In the genomic region with DNA sequence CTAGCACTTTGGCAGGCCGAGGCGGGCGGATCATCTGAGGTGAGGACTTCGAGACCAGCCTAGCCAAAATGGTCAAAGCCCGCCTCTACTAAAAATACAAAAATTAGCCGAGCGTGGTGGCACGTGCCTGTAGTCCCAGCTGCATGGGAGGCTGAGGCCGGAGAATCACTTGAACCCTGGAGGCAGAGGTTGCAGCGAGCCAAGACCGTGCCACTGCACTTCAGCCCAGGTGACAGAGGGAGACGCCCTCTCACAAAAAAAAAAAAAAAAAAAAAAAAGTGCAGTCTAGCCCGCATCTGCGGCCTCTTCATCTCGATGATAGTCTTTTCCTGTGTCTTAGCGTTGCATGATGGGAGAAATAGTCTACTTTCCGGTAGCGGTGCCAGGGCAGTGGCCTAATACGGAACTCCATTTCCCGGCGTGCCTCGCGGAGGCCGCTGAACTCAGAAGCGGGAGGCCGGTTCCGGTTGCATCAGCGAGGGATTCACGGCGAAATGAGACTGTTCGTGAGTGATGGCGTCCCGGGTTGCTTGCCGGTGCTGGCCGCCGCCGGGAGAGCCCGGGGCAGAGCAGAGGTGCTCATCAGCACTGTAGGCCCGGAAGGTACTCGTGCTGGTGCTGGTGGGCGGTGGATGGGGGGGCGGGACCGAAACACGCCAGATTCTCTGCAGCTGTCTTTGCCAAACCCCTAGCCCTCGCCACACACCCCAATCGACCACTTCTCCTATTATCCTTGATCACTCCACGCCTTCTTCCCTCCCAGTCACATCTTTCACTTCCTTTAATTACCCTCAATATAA, we compare ENCODE assay signal across 8 cellular contexts. TPM values are rescaled to one million over a fixed set of nuclear protein-coding genes. Genes with fewer than 3 reads are reported as not detected.
DNase-seq lines count a peak whose midpoint lies in the region; ATAC-seq and TF ChIP-seq lines count a peak whose summit lies in the region.

A gene (plus strand): TSS at position 472 of the 800 bp plus-strand sequence. CDS start 23 bp downstream, at position 495.

- peak within 1 kb of the TSS; percentile 17; the same call in 1 of the 2 replicates for H2BK20ac ChIP-seq in IMR-90 (ENCODE audit: low read depth, low read length)

- peak within 1 kb of the TSS; percentile 97 for H2AFZ ChIP-seq in IMR-90 (replicated peaks; ENCODE audit: low read length, poor library complexity)
- H2AFZ ChIP-seq in OCI-LY7 (ENCODE audit: low read length): peak within 1 kb of the TSS; percentile 37; the same call in 1 of the 2 replicates

- H3K36me3 ChIP-seq in IMR-90 (ENCODE audit: control insufficient read depth, insufficient read depth, low read length) (peaks cover 27% of the 10 kb centered on the region), OCI-LY7 (ENCODE audit: insufficient read depth, low read length) (peaks cover 48% of the 10 kb centered on the region)

- H4K8ac ChIP-seq in IMR-90 (ENCODE audit: low read depth in 2 of 2, low read length in 2 of 2): peak within 1 kb of the TSS; percentile 93 to 95

- H3K4me2 ChIP-seq in IMR-90 (ENCODE audit: low read depth, low read length): peak within 1 kb of the TSS; percentile 88
- H3K4me2 ChIP-seq in OCI-LY7 (ENCODE audit: low read length): peak within 1 kb of the TSS; percentile 86

- BruUV-seq in IMR-90 (replicated peaks; lab: Mats Ljungman, UMichigan) (no TSS peak), OCI-LY7 (replicated peaks; lab: Mats Ljungman, UMichigan) (TSS peak; percentile 82)

- H3K79me2 ChIP-seq in OCI-LY7 (ENCODE audit: insufficient read depth, low read depth, low read length): peaks cover 37% of the 10 kb centered on the region

- H3K4me1 ChIP-seq in IMR-90 (ENCODE audit: control insufficient read depth, insufficient read depth, low read length) (peaks cover 8% of the 10 kb centered on the region), OCI-LY7 (ENCODE audit: insufficient read depth, low read length, poor library complexity, severe bottlenecking) (peaks cover 26% of the 10 kb centered on the region)

- peak within 1 kb of the TSS; percentile 95 for H3K14ac ChIP-seq in IMR-90 (replicated peaks; ENCODE audit: low read depth, low read length)

- H2AK9ac ChIP-seq in IMR-90 (replicated peaks; ENCODE audit: low read depth, low read length, poor library complexity): peak within 1 kb of the TSS; percentile 100

- H4K20me1 ChIP-seq in IMR-90 (ENCODE audit: insufficient read depth, low read length): peaks cover 20% of the 10 kb centered on the region; the same call in 1 of the 2 replicates
- no peaks in the 10 kb centered on the region; the same call in 1 of the 2 replicates for H4K20me1 ChIP-seq in OCI-LY7 (ENCODE audit: insufficient read depth, low read length)

- POLR2A ChIA-PET in IMR-90 (lab: Charles Lee; ENCODE audit: unreplicated experiment) (no interaction called here), OCI-LY7 (lab: Charles Lee) (interaction anchor here (0.6 to 1.0 kb wide), 2 partner anchors 11 to 213 kb away, joined by 4 to 8 read pairs; no protein-coding TSS in a partner anchor)

- WGBS in IMR-90 (ENCODE audit: extremely low coverage in 2 of 2, insufficient read length in 1 of 2), 2 experiments: 10 to 100% methylated on average over 1 to 10 of the region's 47 CpGs

- peak within 1 kb of the TSS; percentile 95 for H3K4ac ChIP-seq in IMR-90 (ENCODE audit: low read depth, low read length)

- H3K9me1 ChIP-seq in IMR-90 (ENCODE audit: insufficient read depth, low read length): peaks cover 15% of the 10 kb centered on the region

- peak within 1 kb of the TSS; percentile 88 for H2BK5ac ChIP-seq in IMR-90 (ENCODE audit: low read depth, low read length, poor library complexity, severe bottlenecking)

- peak within 1 kb of the TSS; percentile 48 for H2BK120ac ChIP-seq in IMR-90 (ENCODE audit: low read depth, low read length)

- H3K79me1 ChIP-seq in IMR-90 (ENCODE audit: low read depth in 1 of 2, low read length in 2 of 2): peaks cover 30 to 48% of the 10 kb centered on the region in 2 experiments

- H3K4me3 ChIP-seq in IMR-90 (ENCODE audit: insufficient read depth, low read depth, low read length) (peak within 1 kb of the TSS; percentile 89), OCI-LY7 (ENCODE audit: low read depth, low read length, poor library complexity, severe bottlenecking) (peak within 1 kb of the TSS; percentile 98)

- H2BK15ac ChIP-seq in IMR-90 (ENCODE audit: low read depth, low read length): peak within 1 kb of the TSS; percentile 28; the same call in 1 of the 3 replicates

- peak within 1 kb of the TSS; percentile 96 for H2AK5ac ChIP-seq in IMR-90 (ENCODE audit: low read depth, low read length)

- dilution Hi-C loops in IMR-90 (cut with HindIII; ENCODE audit: low sequenced_read_pairs, unreplicated experiment): no loop called here

- TF ChIP-seq CTCF in IMR-90 (conservative IDR thresholded peaks at IDR 0.05; ENCODE audit: low read depth, low read length) (no peak; the same call in 1 of the 2 replicates), OCI-LY7 (conservative IDR thresholded peaks at IDR 0.05; ENCODE audit: low read length) (peak; percentile 62)

- H4K91ac ChIP-seq in IMR-90 (ENCODE audit: insufficient read depth, low read depth, low read length): peak within 1 kb of the TSS; percentile 90

- ATAC-seq in GM21528 (IDR thresholded peaks at IDR 0.05; ENCODE audit: low FRiP score, unreplicated experiment) (peak; percentile 94), IMR-90 (ENCODE audit: low read depth) (peak; percentile 93)

- H3K9ac ChIP-seq in IMR-90 (ENCODE audit: low read depth, low read length): peak within 1 kb of the TSS; percentile 99

- H3K18ac ChIP-seq in IMR-90 (ENCODE audit: low read depth, low read length): peak within 1 kb of the TSS; percentile 62; the same call in 1 of the 2 replicates

- H3K23ac ChIP-seq in IMR-90 (ENCODE audit: low read depth, low read length): peak within 1 kb of the TSS; percentile 99

- no peak for TF ChIP-seq RAD21 in IMR-90 (IDR thresholded peaks at IDR 0.05; ENCODE audit: low read length)

- H4K5ac ChIP-seq in IMR-90 (ENCODE audit: low read depth, low read length): peak within 1 kb of the TSS; percentile 96

- intact Hi-C loops in IMR-90 (cut with micrococcal nuclease) (no loop called here), OCI-LY7 (cut with micrococcal nuclease; ENCODE audit: unreplicated experiment) (loop anchor here (1.0 kb wide), 1 partner anchor 33 kb away; a partner anchor contains a TSS)

- CTCF ChIA-PET in IMR-90 (lab: Yijun Ruan, JAX) (no interaction called here), OCI-LY7 (lab: Charles Lee; ENCODE audit: unreplicated experiment) (interaction anchor here (0.9 kb wide), 1 partner anchor 11 kb away, joined by 3 read pairs; no protein-coding TSS in a partner anchor)

- in situ Hi-C loops in IMR-90 (cut with MboI; ENCODE audit: low sequenced_read_pairs): no loop called here

- H3K27ac ChIP-seq in IMR-90 (ENCODE audit: insufficient read depth, low read length): peak within 1 kb of the TSS; percentile 96
- H3K27ac ChIP-seq in OCI-LY7 (ENCODE audit: low read depth, low read length, poor library complexity, severe bottlenecking): peak within 1 kb of the TSS; percentile 65

- DNase-seq in DMS153 (lab: John Stamatoyannopoulos, UW): peak; percentile 97
- peak; percentile 96 for DNase-seq in IMR-90
- peak; percentile 99 for DNase-seq in OCI-LY7 (ENCODE audit: low spot score)
- peak; percentile 80 for DNase-seq in activated T-cell treated with anti-CD3 and anti-CD28 coated beads for 1 hour (ENCODE audit: low read depth)
- DNase-seq in epidermal melanocyte (ENCODE audit: insufficient read length, low spot score): peak; percentile 91
- peak; percentile 98 for DNase-seq in middle frontal gyrus (ENCODE audit: extremely low spot score, low spot score)
- peak; percentile 83 to 87 for DNase-seq in stimulated activated CD8-positive, alpha-beta memory T cell treated with anti-CD3 and anti-CD28 coated beads, Interleukin-2, amount 100 ng/mL, for 48 hours (ENCODE audit: low read depth in 2 of 2)

- H3K9me3 ChIP-seq in IMR-90 (ENCODE audit: control insufficient read depth, insufficient read depth, low read length) (no peaks in the 10 kb centered on the region), OCI-LY7 (ENCODE audit: low read length) (no peaks in the 10 kb centered on the region)

- no peaks in the 10 kb centered on the region for H3K27me3 ChIP-seq in IMR-90 (ENCODE audit: control insufficient read depth, insufficient read depth, low read length)

- peak; percentile 80 for TF ChIP-seq POLR2A in IMR-90 (IDR thresholded peaks at IDR 0.05; ENCODE audit: low read depth, low read length)

- peak within 1 kb of the TSS; percentile 92 for H3K56ac ChIP-seq in IMR-90 (ENCODE audit: extremely low read depth, insufficient read depth, low read length)

- H3K9me2 ChIP-seq in OCI-LY7 (ENCODE audit: insufficient read depth, low read length): no peaks in the 10 kb centered on the region

TF ChIP-seq in IMR-90, 13 proteins besides CTCF, POLR2A, EP300 and RAD21:
- TF ChIP-seq NFE2L2 (IDR thresholded peaks at IDR 0.05; ENCODE audit: low read depth, low read length): no peak
- TF ChIP-seq MAZ (IDR thresholded peaks at IDR 0.05; ENCODE audit: borderline replicate concordance, low read depth, low read length): 0 out of 2 replicates have a peak, but pooled peaks have one; percentile 37
- peak; percentile 79; the same call in 1 of the 2 replicates for TF ChIP-seq MXI1 (IDR thresholded peaks at IDR 0.05; ENCODE audit: borderline replicate concordance, low read depth, low read length)
- peak; percentile 96 for TF ChIP-seq CEBPB (IDR thresholded peaks at IDR 0.05; ENCODE audit: low read depth, low read length)
- no peak for TF ChIP-seq SMC3 (IDR thresholded peaks at IDR 0.05; ENCODE audit: low read depth, low read length)
- TF ChIP-seq, protein P1, sequence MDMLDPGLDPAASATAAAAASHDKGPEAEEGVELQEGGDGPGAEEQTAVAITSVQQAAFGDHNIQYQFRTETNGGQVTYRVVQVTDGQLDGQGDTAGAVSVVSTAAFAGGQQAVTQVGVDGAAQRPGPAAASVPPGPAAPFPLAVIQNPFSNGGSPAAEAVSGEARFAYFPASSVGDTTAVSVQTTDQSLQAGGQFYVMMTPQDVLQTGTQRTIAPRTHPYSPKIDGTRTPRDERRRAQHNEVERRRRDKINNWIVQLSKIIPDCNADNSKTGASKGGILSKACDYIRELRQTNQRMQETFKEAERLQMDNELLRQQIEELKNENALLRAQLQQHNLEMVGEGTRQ (IDR thresholded peaks at IDR 0.05; ENCODE audit: low read depth, low read length): no peak
- TF ChIP-seq BHLHE40 (IDR thresholded peaks at IDR 0.05; ENCODE audit: low read depth, low read length): peak; percentile 64; the same call in 1 of the 2 replicates

RNA-seq across cellular contexts. Expression of the gene that starts here (rescaled TPM):
- total RNA-seq in IMR-90 (2012; rRNA removed) (127 and 156 TPM in 2 replicates), OCI-LY7 (2022) (461 and 465 TPM in 2 replicates)
- 164 and 167 TPM in 2 replicates for polyA plus RNA-seq in IMR-90 (2012; rRNA removed)
- polyA plus RNA-seq in IMR-90 (2012; cell fraction: cytosol; rRNA removed): 104 and 139 TPM in 2 replicates
- 508 and 675 TPM in 2 replicates for polyA plus RNA-seq in IMR-90 (2012; cell fraction: nucleus; rRNA removed; ENCODE audit: low replicate concordance)
- total RNA-seq in OCI-LY7 (2014; rRNA removed; shearing (Covaris generic)): 262 and 272 TPM in 2 replicates

Comparison
In these comparisons a context has a peak if more than half of its experiments do, and no peak if none do; other contexts are left out.
1. Peak in every context shown above with its lines: DNase-seq, ATAC-seq, H3K4me3 ChIP-seq and H3K27ac ChIP-seq.